Comparison of ENCODE assay signal across 1 cellular context in genomic region chr2:238835726-238836301, GRCh38.
TF ChIP-seq lines count a peak whose summit lies in the region.

No MANE protein-coding gene starts in this region.

TF ChIP-seq in H1, 55 proteins besides CTCF, POLR2A, EP300 and RAD21 (continued from another document):
- TF ChIP-seq ATF2 (IDR thresholded peaks at IDR 0.05; ENCODE audit: low read length) (no peak), MAFK (IDR thresholded peaks at IDR 0.05; ENCODE audit: low read depth, low read length) (no peak), RBBP5 (IDR thresholded peaks at IDR 0.05; ENCODE audit: borderline replicate concordance, low read depth, low read length) (no peak), SP1 (IDR thresholded peaks at IDR 0.05; ENCODE audit: low read depth, low read length) (no peak), TEAD4 (IDR thresholded peaks at IDR 0.05; ENCODE audit: low read depth, low read length) (no peak), CBX8 (IDR thresholded peaks at IDR 0.05; ENCODE audit: borderline replicate concordance, low read depth, low read length) (no peak), ASH2L (IDR thresholded peaks at IDR 0.05; ENCODE audit: low read length) (no peak), NRF1 (IDR thresholded peaks at IDR 0.05; ENCODE audit: low read depth, low read length) (no peak), RFX5 (IDR thresholded peaks at IDR 0.05; ENCODE audit: borderline replicate concordance, low read depth, low read length) (no peak), TAF7 (optimal IDR thresholded peaks at IDR 0.05; ENCODE audit: borderline replicate concordance, low read depth, low read length) (no peak), EGR1 (IDR thresholded peaks at IDR 0.05; ENCODE audit: borderline replicate concordance, low read depth, low read length) (no peak), JUND (IDR thresholded peaks at IDR 0.05; ENCODE audit: low read length) (no peak), CHD7 (IDR thresholded peaks at IDR 0.05; ENCODE audit: insufficient replicate concordance, low read length) (no peak), ATF3 (IDR thresholded peaks at IDR 0.05; ENCODE audit: insufficient read depth, low read depth, low read length) (no peak)
